17 cellular contexts compared by ENCODE assay signal in the genomic region with DNA sequence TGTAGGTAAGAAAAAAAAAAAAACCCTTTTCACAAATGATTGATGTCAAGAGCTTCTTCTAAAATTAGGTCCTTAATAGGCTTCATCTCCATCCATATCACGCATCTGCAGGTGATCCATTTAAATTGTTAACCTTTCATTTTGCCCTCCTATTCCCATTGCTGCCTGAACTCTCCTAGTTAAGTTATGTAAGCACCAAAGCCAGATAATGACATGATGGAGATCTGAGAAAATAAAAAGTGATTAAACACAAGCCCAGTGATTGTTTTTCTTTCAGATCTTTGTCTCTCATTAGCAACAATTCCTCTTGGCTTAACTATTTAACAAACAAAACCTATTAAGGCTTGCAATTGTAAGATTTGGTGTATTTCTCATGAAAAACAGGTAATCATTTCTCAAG. TPM values are rescaled to one million over a fixed set of nuclear protein-coding genes. Genes with fewer than 3 reads are reported as not detected.
A peak's percentile ranks its signal among the peaks of the same experiment; 100 is the strongest.
DNase-seq lines count a peak whose midpoint lies in the region; ATAC-seq, FAIRE-seq and TF ChIP-seq lines count a peak whose summit lies in the region.
"Had no signal": no experiment of that assay in that cellular context is flagged by ENCODE, and none has a peak within 500 bp of the region (broad histone marks: within the 10 kb centered on the region; RNA-seq: fewer than 3 reads in every experiment).

No MANE protein-coding gene starts in this region.

- ATAC-seq in SK-N-SH treated with all-trans-retinoic acid at 6 μM for 48 hours (no peak), HG03175 (IDR thresholded peaks at IDR 0.05; ENCODE audit: unreplicated experiment) (no peak)
- ATAC-seq: A549 had no signal

- H4K20me1 ChIP-seq in keratinocyte (ENCODE audit: control insufficient read depth, extremely low read depth, insufficient read depth, low read length), result no peaks in the 10 kb centered on the region

- DNase-seq in D721Med (ENCODE audit: insufficient read length, low spot score) (no peak), NCI-H146 treated with DMSO at 0.1 percent for 48 hours (lab: John Stamatoyannopoulos, UW; ENCODE audit: unreplicated experiment) (peak; percentile 44), keratinocyte (ENCODE audit: low read depth, low spot score) (no peak), GOT3 (lab: John Stamatoyannopoulos, UW) (no peak), HEK293T (ENCODE audit: extremely low spot score) (no peak)
- DNase-seq: DMS79, HCEC 1CT, NCI-H187 treated with DMSO at 0.1 percent for 48 hours, NCI-H510A treated with DMSO at 0.1 percent for 48 hours, PC-9 had no signal

- H3K36me3 ChIP-seq in keratinocyte (ENCODE audit: control insufficient read depth in 2 of 2, extremely low read depth in 1 of 2, insufficient read depth in 2 of 2, low read length in 2 of 2), result peaks cover 8 to 11% of the 10 kb centered on the region in 2 experiments

- dilution Hi-C loops in keratinocyte (cut with MboI; ENCODE audit: extremely low pct_ligation_motif_present, low sequenced_read_pairs), result no loop called here

- H2AFZ ChIP-seq in keratinocyte (ENCODE audit: control insufficient read depth, low read length), result no peak overlapping the region
- H2AFZ ChIP-seq: PC-9 had no signal

- CTCF ChIA-PET in HEK293T (lab: Yijun Ruan, JAX), result no interaction called here

- H3K9ac ChIP-seq in keratinocyte (ENCODE audit: control insufficient read depth, extremely low read depth, insufficient read depth, low read length), result no peak overlapping the region

- H3K9me3 ChIP-seq in keratinocyte (ENCODE audit: control insufficient read depth, low read depth, low read length), result no peaks in the 10 kb centered on the region
- H3K9me3 ChIP-seq: A549 had no signal

- peak; percentile 75 for FAIRE-seq in D721Med (lab: Jason Lieb, UNC)
- peak; percentile 32 for FAIRE-seq in keratinocyte (lab: Jason Lieb, UNC)
- FAIRE-seq: A549, G401.6, GM12892 had no signal

- H3K4me1 ChIP-seq in keratinocyte (ENCODE audit: control insufficient read depth, extremely low read depth, insufficient read depth, low read length), result no peaks in the 10 kb centered on the region
- H3K4me1 ChIP-seq: A549 had no signal

- H3K4me3 ChIP-seq in keratinocyte (ENCODE audit: control insufficient read depth in 2 of 3, extremely low read depth in 1 of 3, insufficient read depth in 2 of 3, low read depth in 1 of 3, low read length in 3 of 3), result no peak overlapping the region
- H3K4me3 ChIP-seq: A549, PC-9, SK-N-MC had no signal

- H3K27me3 ChIP-seq in keratinocyte (ENCODE audit: control insufficient read depth, extremely low read depth, insufficient read depth, low read length), result no peaks in the 10 kb centered on the region

- peaks cover 2% of the 10 kb centered on the region for H3K79me2 ChIP-seq in keratinocyte (ENCODE audit: control insufficient read depth, insufficient read depth, low read length)

- POLR2A ChIA-PET in HEK293T (lab: Yijun Ruan, JAX), result no interaction called here

- H3K4me2 ChIP-seq in keratinocyte (ENCODE audit: control insufficient read depth, extremely low read depth, insufficient read depth, low read depth, low read length), result no peak overlapping the region
- H3K4me2 ChIP-seq: A549, PC-9 had no signal

- TF ChIP-seq CTCF in D721Med (IDR thresholded peaks at IDR 0.05; ENCODE audit: insufficient read depth, missing control alignments), result no peak
- TF ChIP-seq CTCF in keratinocyte (optimal IDR thresholded peaks at IDR 0.05 in 1 of 3, IDR thresholded peaks at IDR 0.05 in 1 of 3, conservative IDR thresholded peaks at IDR 0.05 in 1 of 3; ENCODE audit: extremely low read depth in 1 of 3, insufficient read depth in 2 of 3, low read length in 3 of 3), result no peak

- H3K9me1 ChIP-seq in keratinocyte (ENCODE audit: control insufficient read depth, extremely low read depth, insufficient read depth, low read length), result no peaks in the 10 kb centered on the region

- H3K27ac ChIP-seq in keratinocyte (ENCODE audit: control insufficient read depth, insufficient read depth, low read length), result no peak overlapping the region
- H3K27ac ChIP-seq: A549, HL-60, PC-9, SK-N-MC had no signal

TF ChIP-seq in SK-N-SH treated with all-trans-retinoic acid at 6 μM for 48 hours, 23 proteins besides CTCF, POLR2A, EP300 and RAD21:
- no peak for TF ChIP-seq TOX (CRISPR knock-in tag; IDR thresholded peaks at IDR 0.05; ENCODE audit: borderline replicate concordance)
- TF ChIP-seq TCF4 (CRISPR knock-in tag; IDR thresholded peaks at IDR 0.05; ENCODE audit: borderline replicate concordance), result peak; percentile 55; the same call in 1 of the 2 replicates
TF ChIP-seq in SK-N-SH treated with all-trans-retinoic acid at 6 μM for 48 hours: peak in this region for 1.

TF ChIP-seq in HEK293T, 16 proteins besides CTCF, POLR2A, EP300 and RAD21:
- TF ChIP-seq BHLHE40 (IDR thresholded peaks at IDR 0.05; ENCODE audit: borderline replicate concordance) (no peak), L3MBTL2 (conservative IDR thresholded peaks at IDR 0.05) (no peak), FOXA1 (IDR thresholded peaks at IDR 0.05) (no peak), CTBP1 (IDR thresholded peaks at IDR 0.05; ENCODE audit: borderline replicate concordance) (no peak), ELF4 (IDR thresholded peaks at IDR 0.05) (no peak), SP1 (IDR thresholded peaks at IDR 0.05) (no peak), HDGF (IDR thresholded peaks at IDR 0.05; ENCODE audit: borderline replicate concordance) (no peak), PKNOX1 (IDR thresholded peaks at IDR 0.05) (no peak), ARNT (IDR thresholded peaks at IDR 0.05) (no peak), FOXM1 (IDR thresholded peaks at IDR 0.05; ENCODE audit: borderline replicate concordance) (no peak), FOXK2 (IDR thresholded peaks at IDR 0.05) (no peak), ZNF384 (IDR thresholded peaks at IDR 0.05) (no peak), TARDBP (IDR thresholded peaks at IDR 0.05) (no peak), SUZ12 (IDR thresholded peaks at IDR 0.05) (no peak), NFRKB (IDR thresholded peaks at IDR 0.05) (no peak), LEF1 (IDR thresholded peaks at IDR 0.05; ENCODE audit: borderline replicate concordance) (no peak)

RNA-seq across cellular contexts. Expression of gene LANCL1, which starts 20.0 kb away (rescaled TPM):
- 70.1 to 91.5 TPM (median 86.4 TPM) in 3 replicates for polyA plus RNA-seq in keratinocyte
- polyA plus RNA-seq in keratinocyte (2011; ENCODE audit: low read depth), result 13.0 TPM
- polyA plus RNA-seq in keratinocyte (2011; cell fraction: cytosol; rRNA removed), result 51.0 and 85.5 TPM in 2 replicates
- polyA plus RNA-seq in keratinocyte (2011; cell fraction: nucleus; rRNA removed), result 83.6 and 95.8 TPM in 2 replicates
- 25.6 and 47.2 TPM in 2 replicates for polyA plus RNA-seq in keratinocyte (2012; ENCODE audit: low replicate concordance)
- 51.8 to 133 TPM (median 129 TPM) in 3 replicates for polyA minus RNA-seq in keratinocyte
- polyA minus RNA-seq in keratinocyte (2011; cell fraction: cytosol; rRNA and poly(A)+ RNA removed), result 64.5 TPM
- 52.3 and 110 TPM in 2 replicates for polyA minus RNA-seq in keratinocyte (2011; cell fraction: nucleus; rRNA and poly(A)+ RNA removed)
